ENCODE assay signal across 22 cellular contexts in genomic region chr3:146246493-146246892, GRCh38. TPM values are rescaled to one million over a fixed set of nuclear protein-coding genes. Genes with fewer than 3 reads are reported as not detected.
"Had no signal": no experiment of that assay in that cellular context is flagged by ENCODE, and none has a peak within 500 bp of the region (broad histone marks: within the 10 kb centered on the region; RNA-seq: fewer than 3 reads in every experiment).

No MANE protein-coding gene starts in this region.

- DNase-seq: activated CD4-positive, alpha-beta T cell treated with anti-CD3 and anti-CD28 coated beads for 36 hours; activated CD4-positive, alpha-beta T cell treated with anti-CD3 and anti-CD28 coated beads, Interleukin-2, amount 50 U/mL, for 4 hours; activated CD4-positive, CD25-positive, alpha-beta regulatory T cell; activated naive CD4-positive, alpha-beta T cell; activated T-cell treated with anti-CD3 and anti-CD28 coated beads for 4 hours; activated T-cell treated with anti-CD3 and anti-CD28 coated beads, Interleukin-2, amount 50 U/mL, for 72 hours; aorta; body of pancreas; cortex of kidney; endodermal cell; foreskin fibroblast; heart left ventricle; hypothalamus; immature natural killer cell; mesendoderm; ovary; right lobe of liver; stimulated activated CD4-positive, alpha-beta T cell treated with anti-CD3 and anti-CD28 coated beads, Interleukin-2, amount 100 ng/mL, for 48 hours; stimulated activated naive CD4-positive, alpha-beta T cell treated with Interleukin-2 at 50 U/mL for 16 hours; thyroid gland had no signal

- ATAC-seq: activated CD4-positive, alpha-beta T cell treated with anti-CD3 and anti-CD28 coated beads for 36 hours; activated naive CD4-positive, alpha-beta T cell treated with anti-CD3 and anti-CD28 coated beads, Interleukin-2, amount 50 U/mL, for 72 hours; activated T-cell treated with anti-CD3 and anti-CD28 coated beads, Interleukin-2, amount 50 U/mL, for 72 hours; body of pancreas; heart left ventricle; right lobe of liver had no signal

RNA-seq across cellular contexts. Expression of gene PLSCR4, which starts 4.4 kb away (rescaled TPM):
- total RNA-seq: activated CD4-positive, alpha-beta T cell treated with anti-CD3 and anti-CD28 coated beads for 36 hours; activated naive CD4-positive, alpha-beta T cell treated with anti-CD3 and anti-CD28 coated beads, Interleukin-2, amount 50 U/mL, for 72 hours; activated T-cell treated with anti-CD3 and anti-CD28 coated beads, Interleukin-2, amount 50 U/mL, for 72 hours; T-helper 1 cell treated with Interleukin-12 subunit alpha and Interleukin-12 subunit beta and Interleukin-4 antibody, amounts not matched to agents 30 ng/mL and 1 ng/mL, for 36 hours had no signal
